ENCODE assay signal across 1 cellular context in genomic region chr2:65024149-65024829, GRCh38.
A peak's percentile ranks its signal among the peaks of the same experiment; 100 is the strongest.
TF ChIP-seq lines count a peak whose summit lies in the region.

No MANE protein-coding gene starts in this region.

TF ChIP-seq in IMR-90, 13 proteins besides CTCF, POLR2A, EP300 and RAD21:
- TF ChIP-seq CHD1 (IDR thresholded peaks at IDR 0.05; ENCODE audit: low read depth, low read length), result no peak
- TF ChIP-seq CEBPB (IDR thresholded peaks at IDR 0.05; ENCODE audit: low read depth, low read length), result peak; percentile 62; the same call in 1 of the 2 replicates
- 0 out of 2 replicates have a peak, but pooled peaks have one; percentile 12 for TF ChIP-seq MAFK (IDR thresholded peaks at IDR 0.05; ENCODE audit: low read depth, low read length)
- peak; percentile 57; the same call in 1 of the 2 replicates for TF ChIP-seq FOS (IDR thresholded peaks at IDR 0.05; ENCODE audit: low read depth, low read length)
